Comparison of ENCODE assay signal across 2 cellular contexts in the genomic region with DNA sequence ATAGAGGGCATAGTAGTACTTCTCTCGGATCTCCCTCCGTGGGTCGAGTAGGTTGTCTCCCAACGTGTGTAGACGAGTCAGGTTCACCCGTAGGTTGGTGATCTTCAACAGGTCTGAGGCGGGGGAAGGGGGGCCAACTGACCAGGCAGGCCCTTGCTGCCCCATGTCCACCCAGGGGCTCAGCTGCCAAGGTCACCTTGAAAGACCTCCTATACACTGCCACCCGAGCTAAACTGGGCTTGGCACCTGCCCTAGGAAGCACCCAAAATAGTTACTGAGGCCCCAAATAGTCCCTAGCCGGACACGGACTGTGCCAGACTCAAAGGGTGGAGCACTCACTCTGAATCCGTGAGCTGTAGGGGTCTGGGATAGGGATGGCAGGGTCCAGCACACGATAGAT.
TF ChIP-seq lines count a peak whose summit lies in the region.

No MANE protein-coding gene starts in this region.

TF ChIP-seq in A549, 52 proteins besides CTCF, POLR2A, EP300 and RAD21:
- TF ChIP-seq KDM1A (IDR thresholded peaks at IDR 0.05; ENCODE audit: low read depth) (no peak), CEBPB (IDR thresholded peaks at IDR 0.05) (no peak), JUNB (IDR thresholded peaks at IDR 0.05) (no peak), NFE2L2 (conservative IDR thresholded peaks at IDR 0.05; ENCODE audit: low read length) (no peak), FOSL2 (IDR thresholded peaks at IDR 0.05) (no peak), FOSL2 (CRISPR knock-in tag; IDR thresholded peaks at IDR 0.05) (no peak), KDM5A (IDR thresholded peaks at IDR 0.05) (no peak), NPAS2 (CRISPR knock-in tag; IDR thresholded peaks at IDR 0.05; ENCODE audit: borderline replicate concordance) (no peak)
- TF ChIP-seq, protein P1, sequence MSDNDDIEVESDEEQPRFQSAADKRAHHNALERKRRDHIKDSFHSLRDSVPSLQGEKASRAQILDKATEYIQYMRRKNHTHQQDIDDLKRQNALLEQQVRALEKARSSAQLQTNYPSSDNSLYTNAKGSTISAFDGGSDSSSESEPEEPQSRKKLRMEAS (IDR thresholded peaks at IDR 0.05): no peak
- TF ChIP-seq, protein P2, sequence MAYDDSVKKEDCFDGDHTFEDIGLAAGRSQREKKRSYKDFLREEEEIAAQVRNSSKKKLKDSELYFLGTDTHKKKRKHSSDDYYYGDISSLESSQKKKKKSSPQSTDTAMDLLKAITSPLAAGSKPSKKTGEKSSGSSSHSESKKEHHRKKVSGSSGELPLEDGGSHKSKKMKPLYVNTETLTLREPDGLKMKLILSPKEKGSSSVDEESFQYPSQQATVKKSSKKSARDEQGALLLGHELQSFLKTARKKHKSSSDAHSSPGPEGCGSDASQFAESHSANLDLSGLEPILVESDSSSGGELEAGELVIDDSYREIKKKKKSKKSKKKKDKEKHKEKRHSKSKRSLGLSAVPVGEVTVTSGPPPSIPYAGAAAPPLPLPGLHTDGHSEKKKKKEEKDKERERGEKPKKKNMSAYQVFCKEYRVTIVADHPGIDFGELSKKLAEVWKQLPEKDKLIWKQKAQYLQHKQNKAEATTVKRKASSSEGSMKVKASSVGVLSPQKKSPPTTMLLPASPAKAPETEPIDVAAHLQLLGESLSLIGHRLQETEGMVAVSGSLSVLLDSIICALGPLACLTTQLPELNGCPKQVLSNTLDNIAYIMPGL (CRISPR knock-in tag; IDR thresholded peaks at IDR 0.05; ENCODE audit: borderline replicate concordance): no peak
- TF ChIP-seq, protein P3, sequence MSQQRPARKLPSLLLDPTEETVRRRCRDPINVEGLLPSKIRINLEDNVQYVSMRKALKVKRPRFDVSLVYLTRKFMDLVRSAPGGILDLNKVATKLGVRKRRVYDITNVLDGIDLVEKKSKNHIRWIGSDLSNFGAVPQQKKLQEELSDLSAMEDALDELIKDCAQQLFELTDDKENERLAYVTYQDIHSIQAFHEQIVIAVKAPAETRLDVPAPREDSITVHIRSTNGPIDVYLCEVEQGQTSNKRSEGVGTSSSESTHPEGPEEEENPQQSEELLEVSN (IDR thresholded peaks at IDR 0.05; ENCODE audit: borderline replicate concordance, low read depth): no peak

TF ChIP-seq in WTC11, 78 proteins besides CTCF, POLR2A, EP300 and RAD21:
- no peak for TF ChIP-seq ZNF317 (CRISPR knock-in tag; IDR thresholded peaks at IDR 0.05; ENCODE audit: borderline replicate concordance, low read depth)
- TF ChIP-seq, protein P4, sequence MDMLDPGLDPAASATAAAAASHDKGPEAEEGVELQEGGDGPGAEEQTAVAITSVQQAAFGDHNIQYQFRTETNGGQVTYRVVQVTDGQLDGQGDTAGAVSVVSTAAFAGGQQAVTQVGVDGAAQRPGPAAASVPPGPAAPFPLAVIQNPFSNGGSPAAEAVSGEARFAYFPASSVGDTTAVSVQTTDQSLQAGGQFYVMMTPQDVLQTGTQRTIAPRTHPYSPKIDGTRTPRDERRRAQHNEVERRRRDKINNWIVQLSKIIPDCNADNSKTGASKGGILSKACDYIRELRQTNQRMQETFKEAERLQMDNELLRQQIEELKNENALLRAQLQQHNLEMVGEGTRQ (CRISPR knock-in tag; IDR thresholded peaks at IDR 0.05): no peak
- TF ChIP-seq RELA (CRISPR knock-in tag; IDR thresholded peaks at IDR 0.05; ENCODE audit: borderline replicate concordance): no peak
- no peak for TF ChIP-seq ZNF416 (CRISPR knock-in tag; IDR thresholded peaks at IDR 0.05)
